17 cellular contexts compared by ENCODE assay signal in the genomic region with DNA sequence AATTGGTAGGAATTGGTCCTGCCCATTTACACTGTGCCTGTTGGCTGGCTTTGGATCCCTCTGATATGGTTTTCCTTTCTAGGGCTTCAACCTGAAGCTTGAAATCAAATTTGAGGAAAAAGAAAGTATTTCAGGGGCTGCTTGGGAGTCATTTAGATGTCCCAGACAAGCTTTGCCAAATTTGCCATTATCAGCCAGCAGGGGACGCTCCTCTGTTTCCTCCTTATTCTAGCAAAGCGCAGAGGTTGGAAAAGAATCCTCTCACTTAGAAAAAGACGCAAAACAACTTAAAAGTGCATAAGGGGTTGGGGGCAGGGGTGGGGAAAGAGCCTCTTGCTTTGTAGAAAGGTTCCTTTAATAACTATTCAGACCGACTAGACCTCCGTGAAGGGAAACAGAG.
DNase-seq lines count a peak whose midpoint lies in the region; ATAC-seq and TF ChIP-seq lines count a peak whose summit lies in the region.
"Had no signal": no experiment of that assay in that cellular context is flagged by ENCODE, and none has a peak within 500 bp of the region (broad histone marks: within the 10 kb centered on the region; RNA-seq: fewer than 3 reads in every experiment).

No MANE protein-coding gene starts in this region.

- no peaks in the 10 kb centered on the region for H3K27me3 Mint-ChIP-seq in activated CD4-positive, alpha-beta memory T cell treated with anti-CD3 and anti-CD28 coated beads for 36 hours
- H3K27me3 Mint-ChIP-seq: CD4-positive, alpha-beta T cell had no signal

- no peaks in the 10 kb centered on the region for H3K36me3 ChIP-seq in GM06990 (ENCODE audit: control insufficient read depth, insufficient read depth, low read length)
- H3K36me3 ChIP-seq in kidney epithelial cell (ENCODE audit: control insufficient read depth, insufficient read depth, low read length), result no peaks in the 10 kb centered on the region
- H3K36me3 ChIP-seq: ascending aorta, gastroesophageal sphincter had no signal

- intact Hi-C loops in activated CD4-positive, alpha-beta memory T cell treated with anti-CD3 and anti-CD28 coated beads for 36 hours (cut with micrococcal nuclease), result no loop called here

- TF ChIP-seq CTCF in GM06990 (IDR thresholded peaks at IDR 0.05; ENCODE audit: insufficient read depth, low read length, poor library complexity, severe bottlenecking) (peak; percentile 64), kidney epithelial cell (IDR thresholded peaks at IDR 0.05; ENCODE audit: insufficient read depth, low read length, poor library complexity, severe bottlenecking) (peak; percentile 27)

- H3K27ac Mint-ChIP-seq in activated CD4-positive, alpha-beta memory T cell treated with anti-CD3 and anti-CD28 coated beads for 36 hours, result no peak overlapping the region
- H3K27ac Mint-ChIP-seq: CD4-positive, alpha-beta T cell; natural killer cell had no signal

- DNase-seq in GM06990 (ENCODE audit: extremely low read depth, insufficient read length) (no peak), HEK293T (ENCODE audit: extremely low spot score) (peak; percentile 50), SK-MEL-5 (ENCODE audit: low read depth, low spot score) (peak; percentile 57), kidney epithelial cell (ENCODE audit: low read depth) (no peak), SHP77 treated with DMSO at 0.1 percent for 48 hours (lab: John Stamatoyannopoulos, UW) (no peak)
- no peak for DNase-seq in activated CD4-positive, alpha-beta memory T cell treated with anti-CD3 and anti-CD28 coated beads for 36 hours
- DNase-seq: activated CD4-positive, alpha-beta T cell treated with anti-CD3 and anti-CD28 coated beads for 1 hour; CD4-positive, alpha-beta T cell; effector CD4-positive, alpha-beta T cell; natural killer cell; NCI-H187; NCI-H748 treated with DMSO at 0.1 percent for 48 hours had no signal

- ATAC-seq in GM18858 (IDR thresholded peaks at IDR 0.05; ENCODE audit: unreplicated experiment), result no peak
- no peak for ATAC-seq in GM19395 (IDR thresholded peaks at IDR 0.05; ENCODE audit: unreplicated experiment)
- ATAC-seq: gastroesophageal sphincter, natural killer cell had no signal

- H3K27me3 ChIP-seq in GM06990 (replicated peaks; ENCODE audit: control insufficient read depth, insufficient read depth, low read length), result no peaks in the 10 kb centered on the region
- no peaks in the 10 kb centered on the region for H3K27me3 ChIP-seq in kidney epithelial cell (ENCODE audit: control insufficient read depth, insufficient read depth, low read length)
- H3K27me3 ChIP-seq: ascending aorta, gastroesophageal sphincter had no signal

- H3K4me3 Mint-ChIP-seq in activated CD4-positive, alpha-beta memory T cell treated with anti-CD3 and anti-CD28 coated beads for 36 hours, result no peak overlapping the region
- H3K4me3 Mint-ChIP-seq: CD4-positive, alpha-beta T cell; natural killer cell had no signal

- POLR2A ChIA-PET in HEK293T (lab: Yijun Ruan, JAX), result no interaction called here
- POLR2A ChIA-PET in activated CD4-positive, alpha-beta memory T cell treated with anti-CD3 and anti-CD28 coated beads for 36 hours (lab: Charles Lee), result no interaction called here

- H3K9me3 Mint-ChIP-seq in activated CD4-positive, alpha-beta memory T cell treated with anti-CD3 and anti-CD28 coated beads for 36 hours, result peaks cover 2% of the 10 kb centered on the region

- CTCF ChIA-PET in HEK293T (lab: Yijun Ruan, JAX), result interaction anchor here (0.5 to 0.9 kb wide), 3 partner anchors 11 to 107 kb away, joined by 3 to 5 read pairs (median 3); no protein-coding TSS in a partner anchor
- CTCF ChIA-PET in activated CD4-positive, alpha-beta memory T cell treated with anti-CD3 and anti-CD28 coated beads for 36 hours (lab: Charles Lee), result no interaction called here

- in situ Hi-C loops in SK-MEL-5 (cut with HindIII; ENCODE audit: low pct_unique_long_range_greater_than_20kb, low sequenced_read_pairs), result no loop called here

- no peaks in the 10 kb centered on the region for H3K4me1 Mint-ChIP-seq in activated CD4-positive, alpha-beta memory T cell treated with anti-CD3 and anti-CD28 coated beads for 36 hours (ENCODE audit: low read depth)
- H3K4me1 Mint-ChIP-seq: natural killer cell had no signal

- H3K36me3 Mint-ChIP-seq in activated CD4-positive, alpha-beta memory T cell treated with anti-CD3 and anti-CD28 coated beads for 36 hours, result no peaks in the 10 kb centered on the region

- H3K4me3 ChIP-seq in GM06990 (replicated peaks; ENCODE audit: low read depth, low read length), result no peak overlapping the region
- no peak overlapping the region for H3K4me3 ChIP-seq in kidney epithelial cell (ENCODE audit: low read depth, low read length)
- H3K4me3 ChIP-seq: ascending aorta, gastroesophageal sphincter, SK-N-MC had no signal

TF ChIP-seq in HEK293T, 16 proteins besides CTCF, POLR2A, EP300 and RAD21:
- TF ChIP-seq ZNF384 (IDR thresholded peaks at IDR 0.05), result no peak
- TF ChIP-seq FOXA1 (IDR thresholded peaks at IDR 0.05), result no peak
- TF ChIP-seq, protein P1, sequence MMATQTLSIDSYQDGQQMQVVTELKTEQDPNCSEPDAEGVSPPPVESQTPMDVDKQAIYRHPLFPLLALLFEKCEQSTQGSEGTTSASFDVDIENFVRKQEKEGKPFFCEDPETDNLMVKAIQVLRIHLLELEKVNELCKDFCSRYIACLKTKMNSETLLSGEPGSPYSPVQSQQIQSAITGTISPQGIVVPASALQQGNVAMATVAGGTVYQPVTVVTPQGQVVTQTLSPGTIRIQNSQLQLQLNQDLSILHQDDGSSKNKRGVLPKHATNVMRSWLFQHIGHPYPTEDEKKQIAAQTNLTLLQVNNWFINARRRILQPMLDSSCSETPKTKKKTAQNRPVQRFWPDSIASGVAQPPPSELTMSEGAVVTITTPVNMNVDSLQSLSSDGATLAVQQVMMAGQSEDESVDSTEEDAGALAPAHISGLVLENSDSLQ (IDR thresholded peaks at IDR 0.05), result no peak
- no peak for TF ChIP-seq FOXM1 (IDR thresholded peaks at IDR 0.05; ENCODE audit: borderline replicate concordance)
- TF ChIP-seq HDGF (IDR thresholded peaks at IDR 0.05; ENCODE audit: borderline replicate concordance), result no peak
- no peak for TF ChIP-seq BHLHE40 (IDR thresholded peaks at IDR 0.05; ENCODE audit: borderline replicate concordance)
- TF ChIP-seq SP1 (IDR thresholded peaks at IDR 0.05), result no peak

Comparison
In these comparisons a context has a peak if more than half of its experiments do, and no peak if none do; other contexts are left out.
1. DNase-seq: peak in HEK293T (single experiment) and SK-MEL-5 (single experiment); none in GM06990 (single experiment), kidney epithelial cell (single experiment), SHP77 treated with DMSO at 0.1 percent for 48 hours (single experiment) and activated CD4-positive, alpha-beta memory T cell treated with anti-CD3 and anti-CD28 coated beads for 36 hours (single experiment).